In genomic region chr11:1064167-1064566, GRCh38 we compare ENCODE assay signal across 30 cellular contexts. TPM values are rescaled to one million over a fixed set of nuclear protein-coding genes. Genes with fewer than 3 reads are reported as not detected.
DNase-seq lines count a peak whose midpoint lies in the region; ATAC-seq, FAIRE-seq and TF ChIP-seq lines count a peak whose summit lies in the region.
"Had no signal": no experiment of that assay in that cellular context is flagged by ENCODE, and none has a peak within 500 bp of the region (broad histone marks: within the 10 kb centered on the region; RNA-seq: fewer than 3 reads in every experiment).

No MANE protein-coding gene starts in this region.

- H3K36me3 ChIP-seq in BLaER1, result no peaks in the 10 kb centered on the region
- H3K36me3 ChIP-seq in HEK293 (ENCODE audit: control insufficient read depth in 2 of 2, insufficient read depth in 1 of 2, low read length in 2 of 2), result no peaks in the 10 kb centered on the region
- no peaks in the 10 kb centered on the region for H3K36me3 ChIP-seq in K562 (ENCODE audit: control insufficient read depth, insufficient read depth, low read length)
- H3K36me3 ChIP-seq in MG63, result no peaks in the 10 kb centered on the region
- H3K36me3 ChIP-seq: esophagus squamous epithelium, gastrocnemius medialis, left lung, SJSA1, suprapubic skin, WERI-Rb-1 had no signal

- no peak for TF ChIP-seq POLR2A in K562 (conservative IDR thresholded peaks at IDR 0.05)

- H2AFZ ChIP-seq in K562 (ENCODE audit: low read depth, low read length), result no peak overlapping the region
- H2AFZ ChIP-seq: hepatocyte had no signal

- H3K9me1 ChIP-seq in K562 (ENCODE audit: control insufficient read depth, insufficient read depth, low read length), result no peaks in the 10 kb centered on the region

- ATAC-seq in K562 (no peak), HG02885 (IDR thresholded peaks at IDR 0.05; ENCODE audit: poor library complexity, unreplicated experiment) (no peak)
- ATAC-seq: activated T-cell treated with anti-CD3 and anti-CD28 coated beads, Interleukin-2, amount 50 U/mL, for 72 hours; gastrocnemius medialis; left lung; T-helper 17 cell had no signal

- POLR2A ChIA-PET in HEK293 (lab: Yijun Ruan, JAX) (no interaction called here), K562 (lab: Yijun Ruan, JAX) (no interaction called here)

- H3K79me2 ChIP-seq in K562 (ENCODE audit: control insufficient read depth, insufficient read depth, low read length), result no peaks in the 10 kb centered on the region
- H3K79me2 ChIP-seq: hepatocyte had no signal

- no peaks in the 10 kb centered on the region for H4K20me1 ChIP-seq in BLaER1
- no peaks in the 10 kb centered on the region for H4K20me1 ChIP-seq in K562 (replicated peaks; ENCODE audit: control insufficient read depth, insufficient read depth, low read length)

- 0% methylated on average over 3 of the region's 3 CpGs for WGBS in K562 (ENCODE audit: insufficient coverage, low coverage, missing lambda C conversion rate)

- H3K9ac ChIP-seq in BLaER1 (no peak overlapping the region), K562 (ENCODE audit: insufficient read depth in 1 of 2, low read depth in 2 of 2, low read length in 2 of 2) (no peak overlapping the region)

- TF ChIP-seq EP300 in K562 (IDR thresholded peaks at IDR 0.05; ENCODE audit: low read length), result no peak

- in situ Hi-C loops in K562 (cut with MboI), result no loop called here

- H3K9me3 ChIP-seq in BLaER1 (peaks cover 7% of the 10 kb centered on the region), HEK293 (ENCODE audit: control insufficient read depth, insufficient read depth, low read depth, low read length) (no peaks in the 10 kb centered on the region), K562 (replicated peaks; ENCODE audit: control insufficient read depth, insufficient read depth, low read depth, low read length) (peaks cover 5% of the 10 kb centered on the region), MG63 (peaks cover 18% of the 10 kb centered on the region)
- H3K9me3 ChIP-seq: gastrocnemius medialis, SJSA1, suprapubic skin had no signal

- TF ChIP-seq CTCF in HEK293 (tag by site-specific recombination; IDR thresholded peaks at IDR 0.05), result no peak
- no peak for TF ChIP-seq CTCF in K562 (IDR thresholded peaks at IDR 0.05 in 2 of 3, conservative IDR thresholded peaks at IDR 0.05 in 1 of 3; ENCODE audit: insufficient read depth in 2 of 3, low read depth in 1 of 3, low read length in 3 of 3)

- BruUV-seq in K562 (replicated peaks; lab: Mats Ljungman, UMichigan), result no TSS peak

- peak; percentile 53 for DNase-seq in NOMO-1 treated with dmso at 0.1 percent for 144 hours (lab: John Stamatoyannopoulos, UW; ENCODE audit: unreplicated experiment)
- no peak for DNase-seq in K562 (ENCODE audit: extremely low read depth in 1 of 4, low spot score in 3 of 4)
- DNase-seq in NCI-H82 treated with DMSO at 0.1 percent for 48 hours (lab: John Stamatoyannopoulos, UW; ENCODE audit: unreplicated experiment), result no peak
- DNase-seq in MG63, result no peak
- DNase-seq: activated CD4-positive, alpha-beta T cell treated with anti-CD3 and anti-CD28 coated beads, Interleukin-2, amount 10 ng/mL, durations not matched to agents 7 days and 5 days; activated naive CD4-positive, alpha-beta T cell treated with anti-CD3 and anti-CD28 coated beads, Interleukin-2, amount 50 U/mL, for 16 hours; activated T-cell treated with anti-CD3 and anti-CD28 coated beads, Interleukin-2, amount 50 U/mL, for 72 hours; aorta; caudate nucleus; esophagus squamous epithelium; gastrocnemius medialis; immature natural killer cell; left lung; mesendoderm; NCI-H187 treated with DMSO at 0.1 percent for 48 hours; NCI-H69; stimulated activated CD4-positive, alpha-beta T cell treated with anti-CD3 and anti-CD28 coated beads, Interleukin-1b, Interleukin-23, amount 100 ng/mL, for 48 hours; T-helper 17 cell; WERI-Rb-1 had no signal

- H3K4me1 ChIP-seq in BLaER1 (peaks cover 27% of the 10 kb centered on the region), HEK293 (ENCODE audit: control insufficient read depth, insufficient read depth, low read length) (no peaks in the 10 kb centered on the region), K562 (replicated peaks in 1 of 2; ENCODE audit: control insufficient read depth in 2 of 2, insufficient read depth in 2 of 2, low read length in 2 of 2) (peaks cover 0 to 4% of the 10 kb centered on the region in 2 experiments; a peak in 1 of 5 replicates)
- H3K4me1 ChIP-seq: gastrocnemius medialis, left lung, suprapubic skin had no signal

- H3K27me3 ChIP-seq in BLaER1 (no peaks in the 10 kb centered on the region), K562 (ENCODE audit: control insufficient read depth in 2 of 2, insufficient read depth in 2 of 2, low read length in 2 of 2) (peaks cover 8 to 30% of the 10 kb centered on the region in 2 experiments; a peak in 4 of 5 replicates), MG63 (peaks cover 24% of the 10 kb centered on the region)
- H3K27me3 ChIP-seq: hepatocyte, left lung, SJSA1 had no signal

- no peak for TF ChIP-seq RAD21 in K562 (CRISPR knock-in tag; conservative IDR thresholded peaks at IDR 0.05 in 1 of 2, IDR thresholded peaks at IDR 0.05 in 1 of 2)

- H3K4me2 ChIP-seq in BLaER1, result peak overlapping the region; percentile 58
- no peak overlapping the region for H3K4me2 ChIP-seq in K562 (ENCODE audit: insufficient read depth, low read length)
- H3K4me2 ChIP-seq: hepatocyte had no signal

- H3K27ac ChIP-seq in BLaER1 (no peak overlapping the region), HEK293 (ENCODE audit: extremely low read depth, low read depth, low read length) (no peak overlapping the region), K562 (ENCODE audit: extremely low read depth, low read depth, low read length) (no peak overlapping the region)
- H3K27ac ChIP-seq: C4-2B, esophagus squamous epithelium, gastrocnemius medialis, hepatocyte, left lung, SJSA1, skin epidermis, suprapubic skin, WERI-Rb-1 had no signal

- CTCF ChIA-PET in HEK293 (lab: Yijun Ruan, JAX) (no interaction called here), K562 (lab: Yijun Ruan, JAX; ENCODE audit: low intra/inter-chr PET ratio) (no interaction called here)

- H3K4me3 ChIP-seq in BLaER1 (no peak overlapping the region), HEK293 (ENCODE audit: low read depth, low read length) (no peak overlapping the region), K562 (no peak overlapping the region), MG63 (no peak overlapping the region)
- H3K4me3 ChIP-seq: esophagus squamous epithelium, gastrocnemius medialis, hepatocyte, left lung, SJSA1, skin epidermis, suprapubic skin had no signal

- no peak for FAIRE-seq in K562 (lab: Jason Lieb, UNC)

- intact Hi-C loops in K562 (cut with micrococcal nuclease), result no loop called here

TF ChIP-seq in K562, 482 proteins besides CTCF, POLR2A, EP300 and RAD21 (continues in another document):
- TF ChIP-seq ZNF696 (CRISPR knock-in tag; conservative IDR thresholded peaks at IDR 0.05) (no peak), ZNF764 (CRISPR knock-in tag; IDR thresholded peaks at IDR 0.05; ENCODE audit: low read depth) (no peak)

RNA-seq across cellular contexts. Expression of gene MUC2, which starts 10.5 kb away (rescaled TPM):
- total RNA-seq in K562 (2011; cell fraction: chromatin; rRNA removed; ENCODE audit: low replicate concordance), result 0.05 and 0.49 TPM in 2 replicates
- total RNA-seq in K562 (2011; cell fraction: nucleolus; rRNA removed), result under 0.01 TPM in 1 of 2 replicates, not detected in the other
- total RNA-seq in K562 (2011; cell fraction: nucleoplasm; rRNA removed), result 0.08 and 0.59 TPM in 2 replicates
- total RNA-seq in K562 (2014; rRNA removed), result not detected in 2 replicates
- total RNA-seq in K562 (2014; rRNA removed; fragmentation: Illumina TruSeq; extraction: Trizol), result not detected in 2 replicates
- total RNA-seq in K562 (2015; rRNA removed; fragmentation: Illumina TruSeq; extraction: Trizol), result not detected in 2 replicates
- 0.18 and 0.38 TPM in 2 replicates for total RNA-seq in K562 (2021)
- polyA plus RNA-seq in K562 (2011; rRNA removed), result not detected in 2 replicates
- polyA plus RNA-seq in K562 (2011; cell fraction: cytosol; rRNA removed), result not detected in 2 replicates
- polyA plus RNA-seq in K562 (2011; cell fraction: nucleus; rRNA removed), result not detected in 2 replicates
- polyA plus RNA-seq in K562 (2012), result 0.04 TPM in 1 of 2 replicates, not detected in the other
- polyA plus RNA-seq in K562 (2014; fragmentation: Illumina TruSeq; extraction: Trizol), result under 0.01 TPM in 1 of 2 replicates, not detected in the other
- polyA plus RNA-seq in K562 (2014; fragmentation: Nextera tagmentation; extraction: Ambion mirVana), result not detected
- polyA plus RNA-seq in K562 (2014; rRNA removed), result not detected in 2 replicates
- polyA minus RNA-seq in K562 (2011; rRNA and poly(A)+ RNA removed), result not detected in 2 replicates
- polyA minus RNA-seq in K562 (2011; cell fraction: cytosol; rRNA and poly(A)+ RNA removed), result not detected in 2 replicates
- not detected in 2 replicates for polyA minus RNA-seq in K562 (2011; cell fraction: nucleus; rRNA and poly(A)+ RNA removed)
- not detected in 2 replicates for total RNA-seq in MG63 (2014; rRNA removed; shearing (Covaris generic); ENCODE audit: low replicate concordance)
- total RNA-seq: activated CD4-positive, alpha-beta T cell treated with anti-CD3 and anti-CD28 coated beads, Interleukin-2, amount 10 ng/mL, durations not matched to agents 7 days and 5 days; activated T-cell treated with anti-CD3 and anti-CD28 coated beads, Interleukin-2, amount 50 U/mL, for 72 hours; left lung; pulmonary artery endothelial cell; SJSA1; T-helper 17 cell; urinary bladder had no signal
- polyA plus RNA-seq: AG04450, immature natural killer cell had no signal

RNA-seq across cellular contexts. Expression of gene MUC6, which starts 27.6 kb away (rescaled TPM):
- not detected in 2 replicates for total RNA-seq in K562 (2011; cell fraction: chromatin; rRNA removed; ENCODE audit: low replicate concordance)
- total RNA-seq in K562 (2011; cell fraction: nucleolus; rRNA removed), result not detected in 2 replicates
- not detected in 2 replicates for total RNA-seq in K562 (2011; cell fraction: nucleoplasm; rRNA removed)
- not detected in 2 replicates for total RNA-seq in K562 (2014; rRNA removed)
- not detected in 2 replicates for total RNA-seq in K562 (2014; rRNA removed; fragmentation: Illumina TruSeq; extraction: Trizol)
- total RNA-seq in K562 (2015; rRNA removed; fragmentation: Illumina TruSeq; extraction: Trizol), result not detected in 2 replicates
- 0.16 TPM in 1 of 2 replicates, not detected in the other for total RNA-seq in K562 (2021)
- not detected in 2 replicates for polyA plus RNA-seq in K562 (2011; rRNA removed)
- not detected in 2 replicates for polyA plus RNA-seq in K562 (2011; cell fraction: cytosol; rRNA removed)
- not detected in 2 replicates for polyA plus RNA-seq in K562 (2011; cell fraction: nucleus; rRNA removed)
- 0.03 and 0.06 TPM in 2 replicates for polyA plus RNA-seq in K562 (2012)
- not detected in 2 replicates for polyA plus RNA-seq in K562 (2014; fragmentation: Illumina TruSeq; extraction: Trizol)
- polyA plus RNA-seq in K562 (2014; fragmentation: Nextera tagmentation; extraction: Ambion mirVana), result not detected
- 0.01 TPM in 1 of 2 replicates, not detected in the other for polyA plus RNA-seq in K562 (2014; rRNA removed)
- polyA minus RNA-seq in K562 (2011; rRNA and poly(A)+ RNA removed), result not detected in 2 replicates
- not detected in 2 replicates for polyA minus RNA-seq in K562 (2011; cell fraction: cytosol; rRNA and poly(A)+ RNA removed)
- not detected in 2 replicates for polyA minus RNA-seq in K562 (2011; cell fraction: nucleus; rRNA and poly(A)+ RNA removed)
- not detected in 2 replicates for total RNA-seq in MG63 (2014; rRNA removed; shearing (Covaris generic); ENCODE audit: low replicate concordance)
- total RNA-seq: activated CD4-positive, alpha-beta T cell treated with anti-CD3 and anti-CD28 coated beads, Interleukin-2, amount 10 ng/mL, durations not matched to agents 7 days and 5 days; activated T-cell treated with anti-CD3 and anti-CD28 coated beads, Interleukin-2, amount 50 U/mL, for 72 hours; aorta; gastrocnemius medialis; hepatocyte; left lung; pulmonary artery endothelial cell; SJSA1; T-helper 17 cell; urinary bladder had no signal
- polyA plus RNA-seq: AG04450, hepatocyte, immature natural killer cell, urinary bladder had no signal
